Comparison of ENCODE assay signal across 1 cellular context in the genomic region with DNA sequence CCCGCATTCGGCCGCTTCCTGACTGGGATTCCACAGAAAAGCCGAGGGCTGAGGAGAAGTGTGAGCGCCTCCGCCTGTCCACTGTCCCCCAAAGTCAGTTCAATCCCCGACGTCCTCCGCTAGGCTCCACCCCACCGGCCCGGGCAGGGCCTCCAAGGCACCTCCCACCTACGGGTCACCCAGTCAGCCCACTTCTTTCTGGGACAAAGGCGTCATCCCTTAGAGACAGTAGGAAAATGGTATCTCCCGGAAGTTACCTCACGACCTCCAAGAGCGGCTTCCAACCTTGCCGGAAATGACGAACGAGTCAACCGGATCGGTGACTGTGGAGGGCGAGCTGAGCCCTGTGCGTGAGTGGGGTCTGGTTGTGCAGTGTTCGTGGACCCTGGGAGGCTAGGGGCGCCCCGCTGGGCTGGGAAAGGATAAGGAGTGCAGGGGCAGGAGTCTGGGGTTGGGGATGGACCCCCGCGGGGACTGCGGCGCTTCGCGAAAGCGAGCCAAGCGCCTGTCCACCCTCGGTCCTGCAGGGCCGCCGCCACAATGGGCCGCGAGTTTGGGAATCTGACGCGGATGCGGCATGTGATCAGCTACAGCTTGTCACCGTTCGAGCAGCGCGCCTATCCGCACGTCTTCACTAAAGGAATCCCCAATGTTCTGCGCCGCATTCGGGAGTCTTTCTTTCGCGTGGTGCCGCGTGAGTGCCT.
TF ChIP-seq lines count a peak whose summit lies in the region.

A gene with protein sequence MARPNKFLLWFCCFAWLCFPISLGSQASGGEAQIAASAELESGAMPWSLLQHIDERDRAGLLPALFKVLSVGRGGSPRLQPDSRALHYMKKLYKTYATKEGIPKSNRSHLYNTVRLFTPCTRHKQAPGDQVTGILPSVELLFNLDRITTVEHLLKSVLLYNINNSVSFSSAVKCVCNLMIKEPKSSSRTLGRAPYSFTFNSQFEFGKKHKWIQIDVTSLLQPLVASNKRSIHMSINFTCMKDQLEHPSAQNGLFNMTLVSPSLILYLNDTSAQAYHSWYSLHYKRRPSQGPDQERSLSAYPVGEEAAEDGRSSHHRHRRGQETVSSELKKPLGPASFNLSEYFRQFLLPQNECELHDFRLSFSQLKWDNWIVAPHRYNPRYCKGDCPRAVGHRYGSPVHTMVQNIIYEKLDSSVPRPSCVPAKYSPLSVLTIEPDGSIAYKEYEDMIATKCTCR (minus strand): TSS at position 128 of the 704 bp plus-strand sequence. CDS start 1,936 bp downstream, outside the sequence.
A gene (plus strand): TSS at position 301 of the 704 bp plus-strand sequence. CDS start 240 bp downstream, at position 541.

TF ChIP-seq in K562, 482 proteins besides CTCF, POLR2A, EP300 and RAD21 (continued from another document and continues in another):
- TF ChIP-seq, protein P1, sequence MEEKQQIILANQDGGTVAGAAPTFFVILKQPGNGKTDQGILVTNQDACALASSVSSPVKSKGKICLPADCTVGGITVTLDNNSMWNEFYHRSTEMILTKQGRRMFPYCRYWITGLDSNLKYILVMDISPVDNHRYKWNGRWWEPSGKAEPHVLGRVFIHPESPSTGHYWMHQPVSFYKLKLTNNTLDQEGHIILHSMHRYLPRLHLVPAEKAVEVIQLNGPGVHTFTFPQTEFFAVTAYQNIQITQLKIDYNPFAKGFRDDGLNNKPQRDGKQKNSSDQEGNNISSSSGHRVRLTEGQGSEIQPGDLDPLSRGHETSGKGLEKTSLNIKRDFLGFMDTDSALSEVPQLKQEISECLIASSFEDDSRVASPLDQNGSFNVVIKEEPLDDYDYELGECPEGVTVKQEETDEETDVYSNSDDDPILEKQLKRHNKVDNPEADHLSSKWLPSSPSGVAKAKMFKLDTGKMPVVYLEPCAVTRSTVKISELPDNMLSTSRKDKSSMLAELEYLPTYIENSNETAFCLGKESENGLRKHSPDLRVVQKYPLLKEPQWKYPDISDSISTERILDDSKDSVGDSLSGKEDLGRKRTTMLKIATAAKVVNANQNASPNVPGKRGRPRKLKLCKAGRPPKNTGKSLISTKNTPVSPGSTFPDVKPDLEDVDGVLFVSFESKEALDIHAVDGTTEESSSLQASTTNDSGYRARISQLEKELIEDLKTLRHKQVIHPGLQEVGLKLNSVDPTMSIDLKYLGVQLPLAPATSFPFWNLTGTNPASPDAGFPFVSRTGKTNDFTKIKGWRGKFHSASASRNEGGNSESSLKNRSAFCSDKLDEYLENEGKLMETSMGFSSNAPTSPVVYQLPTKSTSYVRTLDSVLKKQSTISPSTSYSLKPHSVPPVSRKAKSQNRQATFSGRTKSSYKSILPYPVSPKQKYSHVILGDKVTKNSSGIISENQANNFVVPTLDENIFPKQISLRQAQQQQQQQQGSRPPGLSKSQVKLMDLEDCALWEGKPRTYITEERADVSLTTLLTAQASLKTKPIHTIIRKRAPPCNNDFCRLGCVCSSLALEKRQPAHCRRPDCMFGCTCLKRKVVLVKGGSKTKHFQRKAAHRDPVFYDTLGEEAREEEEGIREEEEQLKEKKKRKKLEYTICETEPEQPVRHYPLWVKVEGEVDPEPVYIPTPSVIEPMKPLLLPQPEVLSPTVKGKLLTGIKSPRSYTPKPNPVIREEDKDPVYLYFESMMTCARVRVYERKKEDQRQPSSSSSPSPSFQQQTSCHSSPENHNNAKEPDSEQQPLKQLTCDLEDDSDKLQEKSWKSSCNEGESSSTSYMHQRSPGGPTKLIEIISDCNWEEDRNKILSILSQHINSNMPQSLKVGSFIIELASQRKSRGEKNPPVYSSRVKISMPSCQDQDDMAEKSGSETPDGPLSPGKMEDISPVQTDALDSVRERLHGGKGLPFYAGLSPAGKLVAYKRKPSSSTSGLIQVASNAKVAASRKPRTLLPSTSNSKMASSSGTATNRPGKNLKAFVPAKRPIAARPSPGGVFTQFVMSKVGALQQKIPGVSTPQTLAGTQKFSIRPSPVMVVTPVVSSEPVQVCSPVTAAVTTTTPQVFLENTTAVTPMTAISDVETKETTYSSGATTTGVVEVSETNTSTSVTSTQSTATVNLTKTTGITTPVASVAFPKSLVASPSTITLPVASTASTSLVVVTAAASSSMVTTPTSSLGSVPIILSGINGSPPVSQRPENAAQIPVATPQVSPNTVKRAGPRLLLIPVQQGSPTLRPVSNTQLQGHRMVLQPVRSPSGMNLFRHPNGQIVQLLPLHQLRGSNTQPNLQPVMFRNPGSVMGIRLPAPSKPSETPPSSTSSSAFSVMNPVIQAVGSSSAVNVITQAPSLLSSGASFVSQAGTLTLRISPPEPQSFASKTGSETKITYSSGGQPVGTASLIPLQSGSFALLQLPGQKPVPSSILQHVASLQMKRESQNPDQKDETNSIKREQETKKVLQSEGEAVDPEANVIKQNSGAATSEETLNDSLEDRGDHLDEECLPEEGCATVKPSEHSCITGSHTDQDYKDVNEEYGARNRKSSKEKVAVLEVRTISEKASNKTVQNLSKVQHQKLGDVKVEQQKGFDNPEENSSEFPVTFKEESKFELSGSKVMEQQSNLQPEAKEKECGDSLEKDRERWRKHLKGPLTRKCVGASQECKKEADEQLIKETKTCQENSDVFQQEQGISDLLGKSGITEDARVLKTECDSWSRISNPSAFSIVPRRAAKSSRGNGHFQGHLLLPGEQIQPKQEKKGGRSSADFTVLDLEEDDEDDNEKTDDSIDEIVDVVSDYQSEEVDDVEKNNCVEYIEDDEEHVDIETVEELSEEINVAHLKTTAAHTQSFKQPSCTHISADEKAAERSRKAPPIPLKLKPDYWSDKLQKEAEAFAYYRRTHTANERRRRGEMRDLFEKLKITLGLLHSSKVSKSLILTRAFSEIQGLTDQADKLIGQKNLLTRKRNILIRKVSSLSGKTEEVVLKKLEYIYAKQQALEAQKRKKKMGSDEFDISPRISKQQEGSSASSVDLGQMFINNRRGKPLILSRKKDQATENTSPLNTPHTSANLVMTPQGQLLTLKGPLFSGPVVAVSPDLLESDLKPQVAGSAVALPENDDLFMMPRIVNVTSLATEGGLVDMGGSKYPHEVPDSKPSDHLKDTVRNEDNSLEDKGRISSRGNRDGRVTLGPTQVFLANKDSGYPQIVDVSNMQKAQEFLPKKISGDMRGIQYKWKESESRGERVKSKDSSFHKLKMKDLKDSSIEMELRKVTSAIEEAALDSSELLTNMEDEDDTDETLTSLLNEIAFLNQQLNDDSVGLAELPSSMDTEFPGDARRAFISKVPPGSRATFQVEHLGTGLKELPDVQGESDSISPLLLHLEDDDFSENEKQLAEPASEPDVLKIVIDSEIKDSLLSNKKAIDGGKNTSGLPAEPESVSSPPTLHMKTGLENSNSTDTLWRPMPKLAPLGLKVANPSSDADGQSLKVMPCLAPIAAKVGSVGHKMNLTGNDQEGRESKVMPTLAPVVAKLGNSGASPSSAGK (IDR thresholded peaks at IDR 0.05), result peak; percentile 52; the same call in 1 of the 2 replicates
- TF ChIP-seq MAFF (IDR thresholded peaks at IDR 0.05; ENCODE audit: low read length) (peak; percentile 33; the same call in 1 of the 2 replicates), E2F3 (CRISPR knock-in tag; IDR thresholded peaks at IDR 0.05) (no peak), MEF2D (tag; conservative IDR thresholded peaks at IDR 0.05; ENCODE audit: low read depth) (no peak), NR3C1 (CRISPR knock-in tag; IDR thresholded peaks at IDR 0.05) (no peak), HNRNPK (IDR thresholded peaks at IDR 0.05; ENCODE audit: low read depth, low read length, poor library complexity, severe bottlenecking) (no peak), CTBP1 (IDR thresholded peaks at IDR 0.05; ENCODE audit: borderline replicate concordance) (peak; percentile 55), PTTG1 (tag; IDR thresholded peaks at IDR 0.05; ENCODE audit: low read depth) (no peak), ZNF707 (CRISPR knock-in tag; conservative IDR thresholded peaks at IDR 0.05) (no peak), ZNF778 (CRISPR knock-in tag; IDR thresholded peaks at IDR 0.05) (no peak), HDAC8 (tag; IDR thresholded peaks at IDR 0.05) (no peak), CBX1 (IDR thresholded peaks at IDR 0.05; ENCODE audit: low read depth) (peak; percentile 86; the same call in 1 of the 2 replicates), NR2F6 (CRISPR knock-in tag; IDR thresholded peaks at IDR 0.05) (no peak)
- TF ChIP-seq, protein P2, sequence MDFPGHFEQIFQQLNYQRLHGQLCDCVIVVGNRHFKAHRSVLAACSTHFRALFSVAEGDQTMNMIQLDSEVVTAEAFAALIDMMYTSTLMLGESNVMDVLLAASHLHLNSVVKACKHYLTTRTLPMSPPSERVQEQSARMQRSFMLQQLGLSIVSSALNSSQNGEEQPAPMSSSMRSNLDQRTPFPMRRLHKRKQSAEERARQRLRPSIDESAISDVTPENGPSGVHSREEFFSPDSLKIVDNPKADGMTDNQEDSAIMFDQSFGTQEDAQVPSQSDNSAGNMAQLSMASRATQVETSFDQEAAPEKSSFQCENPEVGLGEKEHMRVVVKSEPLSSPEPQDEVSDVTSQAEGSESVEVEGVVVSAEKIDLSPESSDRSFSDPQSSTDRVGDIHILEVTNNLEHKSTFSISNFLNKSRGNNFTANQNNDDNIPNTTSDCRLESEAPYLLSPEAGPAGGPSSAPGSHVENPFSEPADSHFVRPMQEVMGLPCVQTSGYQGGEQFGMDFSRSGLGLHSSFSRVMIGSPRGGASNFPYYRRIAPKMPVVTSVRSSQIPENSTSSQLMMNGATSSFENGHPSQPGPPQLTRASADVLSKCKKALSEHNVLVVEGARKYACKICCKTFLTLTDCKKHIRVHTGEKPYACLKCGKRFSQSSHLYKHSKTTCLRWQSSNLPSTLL (IDR thresholded peaks at IDR 0.05), result no peak
- TF ChIP-seq, protein P3, sequence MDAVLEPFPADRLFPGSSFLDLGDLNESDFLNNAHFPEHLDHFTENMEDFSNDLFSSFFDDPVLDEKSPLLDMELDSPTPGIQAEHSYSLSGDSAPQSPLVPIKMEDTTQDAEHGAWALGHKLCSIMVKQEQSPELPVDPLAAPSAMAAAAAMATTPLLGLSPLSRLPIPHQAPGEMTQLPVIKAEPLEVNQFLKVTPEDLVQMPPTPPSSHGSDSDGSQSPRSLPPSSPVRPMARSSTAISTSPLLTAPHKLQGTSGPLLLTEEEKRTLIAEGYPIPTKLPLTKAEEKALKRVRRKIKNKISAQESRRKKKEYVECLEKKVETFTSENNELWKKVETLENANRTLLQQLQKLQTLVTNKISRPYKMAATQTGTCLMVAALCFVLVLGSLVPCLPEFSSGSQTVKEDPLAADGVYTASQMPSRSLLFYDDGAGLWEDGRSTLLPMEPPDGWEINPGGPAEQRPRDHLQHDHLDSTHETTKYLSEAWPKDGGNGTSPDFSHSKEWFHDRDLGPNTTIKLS (IDR thresholded peaks at IDR 0.05; ENCODE audit: borderline replicate concordance, low read depth), result 0 out of 2 replicates have a peak, but pooled peaks have one; percentile 23
- TF ChIP-seq, protein P4, sequence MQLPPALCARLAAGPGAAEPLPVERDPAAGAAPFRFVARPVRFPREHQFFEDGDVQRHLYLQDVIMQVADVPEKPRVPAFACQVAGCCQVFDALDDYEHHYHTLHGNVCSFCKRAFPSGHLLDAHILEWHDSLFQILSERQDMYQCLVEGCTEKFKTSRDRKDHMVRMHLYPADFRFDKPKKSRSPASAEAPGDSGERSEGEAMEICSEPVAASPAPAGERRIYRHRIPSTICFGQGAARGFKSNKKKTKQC (CRISPR knock-in tag; IDR thresholded peaks at IDR 0.05), result 0 out of 2 replicates have a peak, but pooled peaks have one; percentile 8
- TF ChIP-seq, protein P5, sequence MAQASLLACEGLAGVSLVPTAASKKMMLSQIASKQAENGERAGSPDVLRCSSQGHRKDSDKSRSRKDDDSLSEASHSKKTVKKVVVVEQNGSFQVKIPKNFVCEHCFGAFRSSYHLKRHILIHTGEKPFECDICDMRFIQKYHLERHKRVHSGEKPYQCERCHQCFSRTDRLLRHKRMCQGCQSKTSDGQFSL (CRISPR knock-in tag; IDR thresholded peaks at IDR 0.05), result no peak
- TF ChIP-seq, protein P5 (tag; IDR thresholded peaks at IDR 0.05), result no peak
- TF ChIP-seq, protein P6, sequence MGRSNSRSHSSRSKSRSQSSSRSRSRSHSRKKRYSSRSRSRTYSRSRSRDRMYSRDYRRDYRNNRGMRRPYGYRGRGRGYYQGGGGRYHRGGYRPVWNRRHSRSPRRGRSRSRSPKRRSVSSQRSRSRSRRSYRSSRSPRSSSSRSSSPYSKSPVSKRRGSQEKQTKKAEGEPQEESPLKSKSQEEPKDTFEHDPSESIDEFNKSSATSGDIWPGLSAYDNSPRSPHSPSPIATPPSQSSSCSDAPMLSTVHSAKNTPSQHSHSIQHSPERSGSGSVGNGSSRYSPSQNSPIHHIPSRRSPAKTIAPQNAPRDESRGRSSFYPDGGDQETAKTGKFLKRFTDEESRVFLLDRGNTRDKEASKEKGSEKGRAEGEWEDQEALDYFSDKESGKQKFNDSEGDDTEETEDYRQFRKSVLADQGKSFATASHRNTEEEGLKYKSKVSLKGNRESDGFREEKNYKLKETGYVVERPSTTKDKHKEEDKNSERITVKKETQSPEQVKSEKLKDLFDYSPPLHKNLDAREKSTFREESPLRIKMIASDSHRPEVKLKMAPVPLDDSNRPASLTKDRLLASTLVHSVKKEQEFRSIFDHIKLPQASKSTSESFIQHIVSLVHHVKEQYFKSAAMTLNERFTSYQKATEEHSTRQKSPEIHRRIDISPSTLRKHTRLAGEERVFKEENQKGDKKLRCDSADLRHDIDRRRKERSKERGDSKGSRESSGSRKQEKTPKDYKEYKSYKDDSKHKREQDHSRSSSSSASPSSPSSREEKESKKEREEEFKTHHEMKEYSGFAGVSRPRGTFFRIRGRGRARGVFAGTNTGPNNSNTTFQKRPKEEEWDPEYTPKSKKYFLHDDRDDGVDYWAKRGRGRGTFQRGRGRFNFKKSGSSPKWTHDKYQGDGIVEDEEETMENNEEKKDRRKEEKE (IDR thresholded peaks at IDR 0.05; ENCODE audit: borderline replicate concordance in 1 of 2, control insufficient read depth in 1 of 2, low read depth in 2 of 2, low read length in 1 of 2), result peak; percentile 50 to 89; a peak in 2 of 4 replicates
- TF ChIP-seq, protein P7, sequence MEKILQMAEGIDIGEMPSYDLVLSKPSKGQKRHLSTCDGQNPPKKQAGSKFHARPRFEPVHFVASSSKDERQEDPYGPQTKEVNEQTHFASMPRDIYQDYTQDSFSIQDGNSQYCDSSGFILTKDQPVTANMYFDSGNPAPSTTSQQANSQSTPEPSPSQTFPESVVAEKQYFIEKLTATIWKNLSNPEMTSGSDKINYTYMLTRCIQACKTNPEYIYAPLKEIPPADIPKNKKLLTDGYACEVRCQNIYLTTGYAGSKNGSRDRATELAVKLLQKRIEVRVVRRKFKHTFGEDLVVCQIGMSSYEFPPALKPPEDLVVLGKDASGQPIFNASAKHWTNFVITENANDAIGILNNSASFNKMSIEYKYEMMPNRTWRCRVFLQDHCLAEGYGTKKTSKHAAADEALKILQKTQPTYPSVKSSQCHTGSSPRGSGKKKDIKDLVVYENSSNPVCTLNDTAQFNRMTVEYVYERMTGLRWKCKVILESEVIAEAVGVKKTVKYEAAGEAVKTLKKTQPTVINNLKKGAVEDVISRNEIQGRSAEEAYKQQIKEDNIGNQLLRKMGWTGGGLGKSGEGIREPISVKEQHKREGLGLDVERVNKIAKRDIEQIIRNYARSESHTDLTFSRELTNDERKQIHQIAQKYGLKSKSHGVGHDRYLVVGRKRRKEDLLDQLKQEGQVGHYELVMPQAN (IDR thresholded peaks at IDR 0.05; ENCODE audit: borderline replicate concordance), result peak; percentile 83
